ENCODE assay signal across 9 cellular contexts in genomic region chr11:11230802-11231562, GRCh38.
DNase-seq lines count a peak whose midpoint lies in the region; ATAC-seq and TF ChIP-seq lines count a peak whose summit lies in the region.
"Had no signal": no experiment of that assay in that cellular context is flagged by ENCODE, and none has a peak within 500 bp of the region (broad histone marks: within the 10 kb centered on the region; RNA-seq: fewer than 3 reads in every experiment).

No MANE protein-coding gene starts in this region.

- H3K9me3 Mint-ChIP-seq in GM23338 (no peaks in the 10 kb centered on the region; the same call in 2 of the 3 replicates), WTC11 (peaks cover 15% of the 10 kb centered on the region)
- H3K9me3 Mint-ChIP-seq: naive B cell had no signal

- H3K4me2 ChIP-seq in GM23338, result no peak overlapping the region

- H3K9me2 ChIP-seq in GM23338 (ENCODE audit: insufficient read depth), result no peaks in the 10 kb centered on the region; the same call in 1 of the 2 replicates

- H3K36me3 ChIP-seq in GM23338 (ENCODE audit: insufficient read depth) (no peaks in the 10 kb centered on the region), liver (ENCODE audit: control insufficient read depth in 4 of 4, insufficient read depth in 3 of 4, low read depth in 1 of 4, low read length in 3 of 4) (no peaks in the 10 kb centered on the region)

- POLR2A ChIA-PET in WTC11 (lab: Charles Lee), result interaction anchor here (0.6 kb wide), 1 partner anchor 211 kb away, joined by 3 read pairs; no protein-coding TSS in a partner anchor

- H3K27ac ChIP-seq in GM23338 (ENCODE audit: low read depth) (no peak overlapping the region), liver (ENCODE audit: low read depth in 1 of 2, low read length in 2 of 2) (no peak overlapping the region)

- H3K27me3 Mint-ChIP-seq in GM23338 (ENCODE audit: insufficient read depth, low read depth, poor library complexity) (peaks cover 8% of the 10 kb centered on the region), WTC11 (ENCODE audit: low read depth) (peaks cover 9% of the 10 kb centered on the region)

- H3K36me3 Mint-ChIP-seq in GM23338 (ENCODE audit: low read depth) (no peaks in the 10 kb centered on the region), WTC11 (no peaks in the 10 kb centered on the region)
- H3K36me3 Mint-ChIP-seq: naive B cell had no signal

- no peak overlapping the region for H3K9ac ChIP-seq in liver (ENCODE audit: low read depth in 1 of 2, low read length in 2 of 2)

- ATAC-seq in GM23338, result peak; percentile 96
- ATAC-seq in WTC11, result peak; percentile 97
- ATAC-seq in GM18873 (IDR thresholded peaks at IDR 0.05; ENCODE audit: low FRiP score, unreplicated experiment), result no peak
- no peak for ATAC-seq in HG02588 (IDR thresholded peaks at IDR 0.05; ENCODE audit: unreplicated experiment)

- H3F3A ChIP-seq in GM23338 (replicated peaks; ENCODE audit: low read depth), result no peaks in the 10 kb centered on the region

- peaks cover 3% of the 10 kb centered on the region for H3K4me1 Mint-ChIP-seq in GM23338
- peaks cover 1% of the 10 kb centered on the region; the same call in 1 of the 2 replicates for H3K4me1 Mint-ChIP-seq in WTC11
- H3K4me1 Mint-ChIP-seq: naive B cell had no signal

- CTCF ChIA-PET in WTC11 (lab: Charles Lee), result interaction anchor here (0.7 to 1.8 kb wide), 11 partner anchors 12 to 297 kb away, joined by 3 to 9 read pairs (median 3); no protein-coding TSS in a partner anchor

- no peaks in the 10 kb centered on the region for H3K27me3 ChIP-seq in GM23338 (ENCODE audit: insufficient read depth)
- no peaks in the 10 kb centered on the region for H3K27me3 ChIP-seq in liver (ENCODE audit: control insufficient read depth in 4 of 4, insufficient read depth in 4 of 4, low read length in 3 of 4)

- H3K4me3 Mint-ChIP-seq in GM23338, result no peak overlapping the region
- H3K4me3 Mint-ChIP-seq in WTC11, result no peak overlapping the region
- H3K4me3 Mint-ChIP-seq: naive B cell had no signal

- peak; percentile 81 to 85 for TF ChIP-seq CTCF in GM23338 (conservative IDR thresholded peaks at IDR 0.05; ENCODE audit: low read depth in 2 of 2)
- TF ChIP-seq CTCF in WTC11 (IDR thresholded peaks at IDR 0.05), result peak; percentile 82
- peak; percentile 15 for TF ChIP-seq CTCF in liver (IDR thresholded peaks at IDR 0.05; ENCODE audit: low read depth, low read length, missing input control)

- peak; percentile 77 for DNase-seq in DMS53 (lab: John Stamatoyannopoulos, UW)
- peak; percentile 82 for DNase-seq in GM23338 (ENCODE audit: low spot score)
- peak; percentile 78 for DNase-seq in WTC11 (ENCODE audit: low spot score)
- no peak for DNase-seq in HCEC 1CT
- DNase-seq in cerebellar nuclear complex (lab: John Stamatoyannopoulos, UW), result no peak
- DNase-seq: naive B cell had no signal

- H3K27ac Mint-ChIP-seq in GM23338, result no peak overlapping the region
- no peak overlapping the region for H3K27ac Mint-ChIP-seq in WTC11
- H3K27ac Mint-ChIP-seq: naive B cell had no signal

- H2AFZ ChIP-seq in GM23338, result no peak overlapping the region

- TF ChIP-seq RAD21 in liver (IDR thresholded peaks at IDR 0.05), result peak; percentile 26 to 62

- WGBS in liver, result 56% methylated on average over 7 of the region's 7 CpGs

- H3K9me3 ChIP-seq in liver (ENCODE audit: control insufficient read depth in 4 of 4, low read length in 3 of 4), result no peaks in the 10 kb centered on the region

- H4K20me1 ChIP-seq in GM23338 (replicated peaks; ENCODE audit: insufficient read depth), result no peaks in the 10 kb centered on the region

- no peak overlapping the region for H3K4me3 ChIP-seq in GM23338
- H3K4me3 ChIP-seq in liver (ENCODE audit: low read depth in 1 of 3, low read length in 3 of 3), result no peak overlapping the region

- no peaks in the 10 kb centered on the region for H3K4me1 ChIP-seq in GM23338 (ENCODE audit: insufficient read depth)
- no peaks in the 10 kb centered on the region for H3K4me1 ChIP-seq in liver (ENCODE audit: control insufficient read depth in 4 of 4, insufficient read depth in 4 of 4, low read length in 3 of 4)

- no peaks in the 10 kb centered on the region for H3K79me2 ChIP-seq in GM23338 (replicated peaks; ENCODE audit: insufficient read depth)

TF ChIP-seq in GM23338, 12 proteins besides CTCF, POLR2A, EP300 and RAD21 (continues in another document):
- no peak for TF ChIP-seq REST (IDR thresholded peaks at IDR 0.05; ENCODE audit: unreplicated experiment)
- no peak for TF ChIP-seq ZNF114 (CRISPR knock-in tag; IDR thresholded peaks at IDR 0.05)
- TF ChIP-seq EZH2 (IDR thresholded peaks at IDR 0.05; ENCODE audit: low read depth, unreplicated experiment), result no peak

TF ChIP-seq in WTC11, 78 proteins besides CTCF, POLR2A, EP300 and RAD21 (continues in another document):
- TF ChIP-seq ZNF532 (CRISPR knock-in tag; IDR thresholded peaks at IDR 0.05; ENCODE audit: borderline replicate concordance), result no peak
- no peak for TF ChIP-seq TCF7 (CRISPR knock-in tag; IDR thresholded peaks at IDR 0.05; ENCODE audit: low read depth)

TF ChIP-seq in liver, 16 proteins besides CTCF, POLR2A, EP300 and RAD21:
- no peak for TF ChIP-seq FOXA1 (IDR thresholded peaks at IDR 0.05)
- no peak for TF ChIP-seq EGR1 (IDR thresholded peaks at IDR 0.05; ENCODE audit: low read depth in 2 of 2)
- no peak for TF ChIP-seq SP1 (IDR thresholded peaks at IDR 0.05)
- no peak for TF ChIP-seq MAX (IDR thresholded peaks at IDR 0.05)
- no peak for TF ChIP-seq HNF4G (IDR thresholded peaks at IDR 0.05)
- TF ChIP-seq ZBTB33 (IDR thresholded peaks at IDR 0.05), result no peak
- TF ChIP-seq TAF1 (conservative IDR thresholded peaks at IDR 0.05), result no peak
- no peak for TF ChIP-seq HNF4A (conservative IDR thresholded peaks at IDR 0.05)
- TF ChIP-seq NR2F2 (IDR thresholded peaks at IDR 0.05), result no peak
- TF ChIP-seq ATF3 (IDR thresholded peaks at IDR 0.05), result no peak

Comparison
In these comparisons a context has a peak if more than half of its experiments do, and no peak if none do; other contexts are left out.
1. DNase-seq: peak in DMS53 (single experiment), GM23338 (single experiment) and WTC11 (single experiment); none in HCEC 1CT (single experiment) and cerebellar nuclear complex (0 of 2).
2. ATAC-seq: peak in GM23338 (single experiment) and WTC11 (single experiment); none in GM18873 (single experiment) and HG02588 (single experiment).
3. CTCF ChIP-seq: peak in every context shown above with its lines; median percentile 83 in GM23338; 82 in WTC11; 15 in liver.